Comparison of ENCODE assay signal across 12 cellular contexts in the genomic region with DNA sequence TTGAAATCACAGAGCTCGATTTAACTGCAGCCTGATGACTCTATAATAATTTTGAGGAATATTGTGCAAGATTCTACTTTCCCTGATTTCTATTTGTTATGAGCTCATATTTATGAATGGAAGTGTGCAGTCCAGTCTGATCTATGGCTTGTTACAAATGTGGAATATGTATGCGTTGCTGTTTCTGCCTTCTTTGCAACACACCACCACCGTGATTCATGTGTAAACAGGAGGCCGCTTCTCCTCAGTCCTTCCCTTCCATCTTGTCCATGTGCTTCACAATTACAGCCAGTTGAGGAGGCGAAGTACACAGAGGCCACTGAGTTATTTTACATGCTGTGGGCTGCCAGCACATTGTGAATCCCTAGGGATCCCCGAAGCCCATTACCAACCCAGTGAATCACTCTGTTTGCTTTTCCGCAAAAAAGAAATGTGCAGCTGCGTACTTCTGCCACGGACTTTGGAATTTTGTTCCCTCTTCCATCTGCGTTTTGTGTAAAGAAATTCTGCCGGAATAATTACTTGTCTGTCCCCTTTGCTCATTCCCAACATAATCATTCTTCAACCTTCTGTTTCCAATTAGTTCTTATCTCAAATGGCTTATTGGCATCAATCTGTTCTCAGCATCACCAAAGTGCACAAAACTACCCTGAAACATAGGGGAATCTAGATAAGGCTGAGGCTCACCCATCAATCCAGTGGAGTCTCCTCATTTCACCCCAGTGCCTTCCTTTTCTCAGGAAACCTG.
DNase-seq lines count a peak whose midpoint lies in the region; ATAC-seq, FAIRE-seq and TF ChIP-seq lines count a peak whose summit lies in the region.
"Had no signal": no experiment of that assay in that cellular context is flagged by ENCODE, and none has a peak within 500 bp of the region (broad histone marks: within the 10 kb centered on the region; RNA-seq: fewer than 3 reads in every experiment).

No MANE protein-coding gene starts in this region.

- no peak for FAIRE-seq in urothelium cell line (lab: Jason Lieb, UNC)
- FAIRE-seq: A204.1, keratinocyte had no signal

- in situ Hi-C loops in astrocyte of the cerebellum (cut with HindIII; ENCODE audit: low sequenced_read_pairs), result no loop called here

- H3K4me3 ChIP-seq in astrocyte of the cerebellum (ENCODE audit: low read depth, low read length), result no peak overlapping the region

- DNase-seq in SHP77 treated with DMSO at 0.1 percent for 48 hours (lab: John Stamatoyannopoulos, UW) (peak; percentile 9), SHP77 (lab: John Stamatoyannopoulos, UW) (no peak), astrocyte of the cerebellum (ENCODE audit: low read depth) (peak; percentile 70), iris pigment epithelial cell (ENCODE audit: low read depth) (peak; percentile 59), urothelium cell line (ENCODE audit: low spot score) (peak; percentile 31)
- no peak for DNase-seq in activated naive CD4-positive, alpha-beta T cell (lab: John Stamatoyannopoulos, UW)
- DNase-seq: activated T-cell treated with anti-CD3 and anti-CD28 coated beads, Interleukin-2, amount 50 U/mL, for 72 hours; effector CD4-positive, alpha-beta T cell had no signal

- TF ChIP-seq CTCF in astrocyte of the cerebellum (IDR thresholded peaks at IDR 0.05; ENCODE audit: low read depth, low read length, missing control alignments), result no peak

- ATAC-seq in activated CD4-positive, CD25-positive, alpha-beta regulatory T cell treated with anti-CD3 and anti-CD28 coated beads, Interleukin-2, amount 50 U/mL, for 24 hours, result no peak
- no peak for ATAC-seq in GM19395 (IDR thresholded peaks at IDR 0.05; ENCODE audit: unreplicated experiment)

Comparison
In these comparisons a context has a peak if more than half of its experiments do, and no peak if none do; other contexts are left out.
1. DNase-seq: peak in SHP77 treated with DMSO at 0.1 percent for 48 hours (single experiment), astrocyte of the cerebellum (single experiment), iris pigment epithelial cell (single experiment) and urothelium cell line (single experiment); none in SHP77 (0 of 2) and activated naive CD4-positive, alpha-beta T cell (0 of 4).